In genomic region chr2:20050104-20050711, GRCh38 we compare ENCODE assay signal across 8 cellular contexts. TPM values are rescaled to one million over a fixed set of nuclear protein-coding genes. Genes with fewer than 3 reads are reported as not detected.
DNase-seq lines count a peak whose midpoint lies in the region; ATAC-seq and TF ChIP-seq lines count a peak whose summit lies in the region.

No MANE protein-coding gene starts in this region.

- intact Hi-C loops in HCT116 (cut with micrococcal nuclease) (loop anchor here (2.0 kb wide), 1 partner anchor 301 kb away; the partner anchor contains the start of gene PUM2), posterior vena cava (cut with DNase I) (loop anchor here in 1 of 2 donors (5.0 kb wide), 1 partner anchor 42 kb away; no protein-coding TSS in a partner anchor)

- H3K36me3 Mint-ChIP-seq in type B pancreatic cell, result no peaks in the 10 kb centered on the region

- POLR2A ChIA-PET in GM10248 (lab: Yijun Ruan, JAX) (no interaction called here), HCT116 (lab: Charles Lee) (interaction anchor here (1.9 kb wide), 1 partner anchor 9 kb away, joined by 7 read pairs; no protein-coding TSS in a partner anchor)

- no peak overlapping the region for H3K4me3 Mint-ChIP-seq in type B pancreatic cell

- H3K27ac ChIP-seq in HCT116 (ENCODE audit: low read depth, low read length) (peak overlapping the region; percentile 24), WERI-Rb-1 (peak overlapping the region; percentile 98)

- H3K27me3 Mint-ChIP-seq in type B pancreatic cell, result no peaks in the 10 kb centered on the region

- no peaks in the 10 kb centered on the region for H3K36me3 ChIP-seq in HCT116 (ENCODE audit: control insufficient read depth in 1 of 2, insufficient read depth in 2 of 2, low read length in 2 of 2)
- H3K36me3 ChIP-seq in WERI-Rb-1, result peaks cover 6% of the 10 kb centered on the region

- H3K27me3 ChIP-seq in HCT116 (ENCODE audit: insufficient read depth, low read length) (no peaks in the 10 kb centered on the region), WERI-Rb-1 (ENCODE audit: insufficient read depth, low read depth, severe bottlenecking) (no peaks in the 10 kb centered on the region)

- RAD21 ChIA-PET in HCT116 (lab: Charles Lee; ENCODE audit: low non-redundant PET in 1 of 2, low total read pairs in 2 of 2, uncharacterized antibody in 2 of 2, unreplicated experiment in 2 of 2), result no interaction called here

- TF ChIP-seq CTCF in GM10248 (IDR thresholded peaks at IDR 0.05; ENCODE audit: control extremely low read depth, extremely low read depth, low read depth, missing control alignments) (no peak), HCT116 (IDR thresholded peaks at IDR 0.05 in 2 of 3, conservative IDR thresholded peaks at IDR 0.05 in 1 of 3; ENCODE audit: borderline replicate concordance in 1 of 3, insufficient read depth in 1 of 3, low read depth in 2 of 3, low read length in 2 of 3) (no peak), WERI-Rb-1 (IDR thresholded peaks at IDR 0.05; ENCODE audit: low read depth, low read length) (no peak), type B pancreatic cell (conservative IDR thresholded peaks at IDR 0.05) (no peak)

- H3K4me3 ChIP-seq in HCT116 (replicated peaks in 1 of 2; ENCODE audit: low read depth in 1 of 2, low read length in 2 of 2), result peak overlapping the region; percentile 82 to 85
- H3K4me3 ChIP-seq in WERI-Rb-1 (ENCODE audit: low read depth, low read length), result peak overlapping the region; percentile 98

- no peaks in the 10 kb centered on the region for H3K9me2 ChIP-seq in HCT116 (ENCODE audit: insufficient read depth)

- H3K9me3 Mint-ChIP-seq in type B pancreatic cell, result no peaks in the 10 kb centered on the region

- no peak overlapping the region for H2AFZ ChIP-seq in HCT116 (ENCODE audit: low read depth, low read length, poor library complexity, severe bottlenecking)

- H4K20me1 ChIP-seq in HCT116 (ENCODE audit: insufficient read depth), result no peaks in the 10 kb centered on the region

- H3K4me2 ChIP-seq in HCT116 (ENCODE audit: low read length), result peak overlapping the region; percentile 83

- DNase-seq in GM10248 (ENCODE audit: extremely low spot score) (peak; percentile 36), HCT116 (ENCODE audit: low read depth, low spot score) (no peak), NCI-H2081 treated with DMSO at 0.1 percent for 48 hours (lab: John Stamatoyannopoulos, UW) (peak; percentile 32), WERI-Rb-1 (peak; percentile 30), fibroblast of peridontal ligament (ENCODE audit: extremely low read depth) (peak; percentile 91), renal cortical epithelial cell (ENCODE audit: low read depth) (peak; percentile 76), posterior vena cava (ENCODE audit: low spot score) (no peak), type B pancreatic cell (ENCODE audit: extremely low spot score, unreplicated experiment) (no peak)

- CTCF ChIA-PET in GM10248 (lab: Yijun Ruan, JAX), result interaction anchor here (1.6 to 9.3 kb wide), 3 partner anchors 15 to 175 kb away, joined by 4 to 63 read pairs (median 6); partner anchors contain the start of genes MATN3 and SDC1
- CTCF ChIA-PET in HCT116 (lab: Charles Lee), result no interaction called here

- peaks cover 55% of the 10 kb centered on the region for H3K79me2 ChIP-seq in HCT116 (ENCODE audit: insufficient read depth, low read length)

- no TSS peak for BruUV-seq in HCT116 (replicated peaks; lab: Mats Ljungman, UMichigan)

- TF ChIP-seq RAD21 in HCT116 (IDR thresholded peaks at IDR 0.05; ENCODE audit: low read depth), result no peak

- peak overlapping the region; percentile 85 for H3K9ac ChIP-seq in HCT116 (ENCODE audit: low read length)

- ATAC-seq in HCT116, result no peak

- TF ChIP-seq POLR2A in HCT116 (IDR thresholded peaks at IDR 0.05; ENCODE audit: borderline replicate concordance, extremely low read depth, insufficient read depth, insufficient read length), result no peak

- peaks cover 8 to 22% of the 10 kb centered on the region in 2 experiments for H3K4me1 ChIP-seq in HCT116 (ENCODE audit: control insufficient read depth in 1 of 2, insufficient read depth in 2 of 2, low read length in 2 of 2)

- H3K4me1 Mint-ChIP-seq in type B pancreatic cell (ENCODE audit: unreplicated experiment), result peaks cover 23% of the 10 kb centered on the region

- H3K9me3 ChIP-seq in HCT116 (ENCODE audit: control insufficient read depth in 1 of 2, insufficient read depth in 1 of 2, low read depth in 1 of 2, low read length in 2 of 2) (no peaks in the 10 kb centered on the region), WERI-Rb-1 (ENCODE audit: severe bottlenecking) (no peaks in the 10 kb centered on the region)

- H3K27ac Mint-ChIP-seq in type B pancreatic cell, result no peak overlapping the region

TF ChIP-seq in HCT116, 20 proteins besides CTCF, POLR2A, EP300 and RAD21:
- TF ChIP-seq MAX (IDR thresholded peaks at IDR 0.05) (no peak), SRF (IDR thresholded peaks at IDR 0.05; ENCODE audit: low read depth) (no peak), ZNF274 (IDR thresholded peaks at IDR 0.05; ENCODE audit: low read depth, low read length) (no peak), TCF7L2 (IDR thresholded peaks at IDR 0.05; ENCODE audit: borderline replicate concordance, extremely low read depth, insufficient read depth, insufficient read length) (no peak), FOSL1 (IDR thresholded peaks at IDR 0.05; ENCODE audit: low read depth) (no peak), POLR2AphosphoS5 (IDR thresholded peaks at IDR 0.05; ENCODE audit: low read depth, low read length) (no peak), EGR1 (IDR thresholded peaks at IDR 0.05; ENCODE audit: low read depth) (no peak), ELF1 (IDR thresholded peaks at IDR 0.05; ENCODE audit: borderline replicate concordance, low read depth) (no peak), EZH2 (IDR thresholded peaks at IDR 0.05) (no peak)

RNA-seq across cellular contexts. Expression of gene LAPTM4A, which starts 1.2 kb away (rescaled TPM):
- total RNA-seq in HCT116 (2021; ENCODE audit: unreplicated experiment), result 84.5 TPM
- 66.1 and 72.5 TPM in 2 replicates for polyA plus RNA-seq in HCT116 (2012)
- 265 and 357 TPM in 2 replicates for total RNA-seq in renal cortical epithelial cell
- total RNA-seq in posterior vena cava, result 100 to 1,000 TPM; 199 to 230 TPM
- total RNA-seq in type B pancreatic cell (ENCODE audit: low replicate concordance), result 196 and 229 TPM in 2 replicates

RNA-seq across cellular contexts. Expression of gene MATN3, which starts 37.7 kb away (rescaled TPM):
- total RNA-seq in HCT116 (2021; ENCODE audit: unreplicated experiment) (not detected), renal cortical epithelial cell (8.9 and 32.1 TPM in 2 replicates), posterior vena cava (1 to 10 TPM; 1.2 to 2.3 TPM), type B pancreatic cell (ENCODE audit: low replicate concordance) (0.45 and 3.0 TPM in 2 replicates)
- not detected in 2 replicates for polyA plus RNA-seq in HCT116 (2012)

Comparison
In these comparisons a context has a peak if more than half of its experiments do, and no peak if none do; other contexts are left out.
1. DNase-seq: peak in GM10248 (single experiment), NCI-H2081 treated with DMSO at 0.1 percent for 48 hours (single experiment), WERI-Rb-1 (single experiment), fibroblast of peridontal ligament (single experiment) and renal cortical epithelial cell (single experiment); none in HCT116 (single experiment), posterior vena cava (single experiment) and type B pancreatic cell (single experiment).